In genomic region chr22:21032843-21033688, GRCh38 we compare ENCODE assay signal across 22 cellular contexts. TPM values are rescaled to one million over a fixed set of nuclear protein-coding genes. Genes with fewer than 3 reads are reported as not detected.
DNase-seq lines count a peak whose midpoint lies in the region; ATAC-seq, FAIRE-seq and TF ChIP-seq lines count a peak whose summit lies in the region.
"Had no signal": no experiment of that assay in that cellular context is flagged by ENCODE, and none has a peak within 500 bp of the region (broad histone marks: within the 10 kb centered on the region; RNA-seq: fewer than 3 reads in every experiment).

No MANE protein-coding gene starts in this region.

- H2AFZ ChIP-seq in astrocyte (ENCODE audit: low read depth, low read length), result no peak overlapping the region

- peaks cover 29% of the 10 kb centered on the region for H3K27me3 Mint-ChIP-seq in astrocyte (ENCODE audit: low read depth, unreplicated experiment)

- H3K4me2 ChIP-seq in astrocyte (ENCODE audit: low read length), result peak overlapping the region; percentile 65

- peaks cover 9% of the 10 kb centered on the region for H3K4me1 Mint-ChIP-seq in astrocyte (ENCODE audit: low read depth, unreplicated experiment)

- no peak for TF ChIP-seq CTCF in astrocyte (IDR thresholded peaks at IDR 0.05; ENCODE audit: insufficient read depth, low read depth, low read length)
- TF ChIP-seq CTCF in gastrocnemius medialis (IDR thresholded peaks at IDR 0.05 in 4 of 5, conservative IDR thresholded peaks at IDR 0.05 in 1 of 5), result no peak

- no peaks in the 10 kb centered on the region for H3K79me2 ChIP-seq in astrocyte (ENCODE audit: insufficient read depth, low read length)

- H3K9me3 Mint-ChIP-seq in astrocyte (ENCODE audit: unreplicated experiment), result no peaks in the 10 kb centered on the region
- H3K9me3 Mint-ChIP-seq: activated CD4-positive, alpha-beta T cell treated with anti-CD3 and anti-CD28 coated beads, Interleukin-2, amount 10 ng/mL, durations not matched to agents 7 days and 5 days; activated T-cell treated with anti-CD3 and anti-CD28 coated beads, Interleukin-2, amount 50 U/mL, for 24 hours; stimulated activated memory B cell treated with anti-CD40 and anti-IgM and Interleukin-4, amounts not matched to agents 10 μg/mL and 1 μg/mL and 100 μg/mL, for 72 hours had no signal

- H4K20me1 ChIP-seq in astrocyte (ENCODE audit: insufficient read depth, low read length), result no peaks in the 10 kb centered on the region

- no peak overlapping the region for H3K9ac ChIP-seq in astrocyte (ENCODE audit: low read length)

- intact Hi-C loops in gastrocnemius medialis (cut with DNase I; ENCODE audit: low total_unique reads), result loop anchor here (5.0 kb wide), 1 partner anchor 39 kb away; no protein-coding TSS in a partner anchor

- ATAC-seq in gastrocnemius medialis, result no peak
- no peak for ATAC-seq in activated CD4-positive, CD25-positive, alpha-beta regulatory T cell treated with anti-CD3 and anti-CD28 coated beads, Interleukin-2, amount 50 U/mL, for 24 hours

- H3K4me1 ChIP-seq in astrocyte (ENCODE audit: insufficient read depth, low read length), result peaks cover 3% of the 10 kb centered on the region
- peaks cover 15 to 17% of the 10 kb centered on the region in 2 donors for H3K4me1 ChIP-seq in gastrocnemius medialis

- no peak overlapping the region for H3K27ac ChIP-seq in astrocyte (ENCODE audit: low read depth, low read length)
- no peak overlapping the region for H3K27ac ChIP-seq in gastrocnemius medialis
- H3K27ac ChIP-seq: C4-2B, neutrophil had no signal

- no peak for TF ChIP-seq POLR2A in gastrocnemius medialis (IDR thresholded peaks at IDR 0.05)

- no peak overlapping the region for H3K27ac Mint-ChIP-seq in astrocyte (ENCODE audit: unreplicated experiment)
- H3K27ac Mint-ChIP-seq: activated CD4-positive, alpha-beta T cell treated with anti-CD3 and anti-CD28 coated beads, Interleukin-2, amount 10 ng/mL, durations not matched to agents 7 days and 5 days; activated T-cell treated with anti-CD3 and anti-CD28 coated beads, Interleukin-2, amount 50 U/mL, for 24 hours; stimulated activated memory B cell treated with anti-CD40 and anti-IgM and Interleukin-4, amounts not matched to agents 10 μg/mL and 1 μg/mL and 100 μg/mL, for 72 hours had no signal

- no peaks in the 10 kb centered on the region for H3K9me3 ChIP-seq in astrocyte (ENCODE audit: insufficient read depth, low read depth, low read length)
- H3K9me3 ChIP-seq in gastrocnemius medialis, result no peaks in the 10 kb centered on the region
- H3K9me3 ChIP-seq: esophagus squamous epithelium, neutrophil had no signal

- H3K4me3 Mint-ChIP-seq in astrocyte (ENCODE audit: unreplicated experiment), result no peak overlapping the region
- H3K4me3 Mint-ChIP-seq: activated CD4-positive, alpha-beta T cell treated with anti-CD3 and anti-CD28 coated beads, Interleukin-2, amount 10 ng/mL, durations not matched to agents 7 days and 5 days; stimulated activated memory B cell treated with anti-CD40 and anti-IgM and Interleukin-4, amounts not matched to agents 10 μg/mL and 1 μg/mL and 100 μg/mL, for 72 hours had no signal

- in situ Hi-C loops in gastrocnemius medialis (cut with MboI; ENCODE audit: low sequenced_read_pairs in 4 of 4), result loop anchor here in 1 of 4 donors (10.0 kb wide), 1 partner anchor 62 kb away; no protein-coding TSS in a partner anchor

- peak; percentile 66 for DNase-seq in H7
- DNase-seq in astrocyte (ENCODE audit: low read depth), result no peak
- DNase-seq in islet precursor cell, result peak; percentile 85
- no peak for DNase-seq in gastrocnemius medialis
- DNase-seq in activated CD8-positive, alpha-beta memory T cell treated with anti-CD3 and anti-CD28 coated beads, Interleukin-2, amount 50 U/mL, for 48 hours, result no peak
- no peak for DNase-seq in NCI-H2227 (lab: John Stamatoyannopoulos, UW; ENCODE audit: unreplicated experiment)
- no peak for DNase-seq in T1000 (lab: John Stamatoyannopoulos, UW)
- DNase-seq: activated CD4-positive, alpha-beta T cell treated with anti-CD3 and anti-CD28 coated beads, Interleukin-2, amount 10 ng/mL, durations not matched to agents 7 days and 5 days; DND-41; esophagus squamous epithelium; KBM-7; NCI-H2171; NK-92 treated with Interleukin-12 subunit alpha and Interleukin-12 subunit beta, amount 100 ng/mL, for 24 hours had no signal

- H3K36me3 ChIP-seq in H7 (replicated peaks; ENCODE audit: control insufficient read depth, insufficient read depth, low read length) (no peaks in the 10 kb centered on the region), astrocyte (ENCODE audit: insufficient read depth, low read length) (no peaks in the 10 kb centered on the region), gastrocnemius medialis (no peaks in the 10 kb centered on the region)
- H3K36me3 ChIP-seq: esophagus squamous epithelium, neutrophil had no signal

- peaks cover 13% of the 10 kb centered on the region; the same call in 1 of the 2 replicates for H3K27me3 ChIP-seq in H7 (ENCODE audit: control insufficient read depth, insufficient read depth, low read length)
- H3K27me3 ChIP-seq in astrocyte (ENCODE audit: insufficient read depth, low read length), result peaks cover 15% of the 10 kb centered on the region
- H3K27me3 ChIP-seq in gastrocnemius medialis, result peaks cover 17 to 20% (median 19%) of the 10 kb centered on the region in 3 donors

- H3K4me3 ChIP-seq in H7 (ENCODE audit: insufficient read depth, low read depth, low read length) (peak overlapping the region; percentile 44; the same call in 1 of the 2 replicates), astrocyte (ENCODE audit: insufficient read depth, low read depth, low read length) (no peak overlapping the region), gastrocnemius medialis (peak overlapping the region in 3 of 4 donors; percentile 24 to 44 (median 28))

- no peaks in the 10 kb centered on the region for H3K36me3 Mint-ChIP-seq in astrocyte (ENCODE audit: low read depth, unreplicated experiment)
- H3K36me3 Mint-ChIP-seq: stimulated activated memory B cell treated with anti-CD40 and anti-IgM and Interleukin-4, amounts not matched to agents 10 μg/mL and 1 μg/mL and 100 μg/mL, for 72 hours had no signal

- no peak for FAIRE-seq in astrocyte (lab: Jason Lieb, UNC)
- FAIRE-seq: colon had no signal

RNA-seq across cellular contexts. Expression of gene SLC7A4, which starts 0.7 kb away (rescaled TPM):
- total RNA-seq in H7 (2014; rRNA removed; shearing (Covaris generic)), result not detected in 2 replicates
- total RNA-seq in astrocyte (0.31 and 0.93 TPM in 2 replicates), gastrocnemius medialis (not detected)
- total RNA-seq: H4, lung microvascular endothelial cell had no signal

RNA-seq across cellular contexts. Expression of gene LRRC74B, which starts 12.7 kb away (rescaled TPM):
- not detected in 2 replicates for total RNA-seq in H7 (2014; rRNA removed; shearing (Covaris generic))
- total RNA-seq in astrocyte, result 0.19 TPM in 1 of 2 replicates, not detected in the other
- total RNA-seq in gastrocnemius medialis, result not detected
- total RNA-seq: activated CD4-positive, alpha-beta T cell treated with anti-CD3 and anti-CD28 coated beads, Interleukin-2, amount 10 ng/mL, durations not matched to agents 7 days and 5 days; H4; lung microvascular endothelial cell; skeletal muscle tissue had no signal

RNA-seq across cellular contexts. Expression of gene P2RX6, which starts 18.1 kb away (rescaled TPM):
- 0.26 and 0.31 TPM in 2 replicates for total RNA-seq in H7 (2014; rRNA removed; shearing (Covaris generic))
- total RNA-seq in astrocyte (0.22 and 0.45 TPM in 2 replicates), gastrocnemius medialis (10 to 100 TPM; 17.6 to 68.9 (median 33.3) TPM)
- total RNA-seq: lung microvascular endothelial cell had no signal

RNA-seq across cellular contexts. Expression of gene THAP7, which starts 31.1 kb away (rescaled TPM):
- total RNA-seq in H7 (2014; rRNA removed; shearing (Covaris generic)), result 42.7 and 49.1 TPM in 2 replicates
- total RNA-seq in astrocyte (12.1 and 12.2 TPM in 2 replicates), gastrocnemius medialis (10 to 100 TPM; 44.8 to 76.2 (median 61.7) TPM)

RNA-seq across cellular contexts. Expression of gene LZTR1, which starts 51.0 kb away (rescaled TPM):
- 28.3 and 34.0 TPM in 2 replicates for total RNA-seq in H7 (2014; rRNA removed; shearing (Covaris generic))
- total RNA-seq in astrocyte (62.0 and 68.9 TPM in 2 replicates), gastrocnemius medialis (10 to 100 TPM; 25.4 to 36.4 (median 26.3) TPM)

Comparison
In these comparisons a context has a peak if more than half of its experiments do, and no peak if none do; other contexts are left out.
1. DNase-seq: peak in H7 (single experiment) and islet precursor cell (single experiment); none in astrocyte (single experiment), gastrocnemius medialis (0 of 2), activated CD8-positive, alpha-beta memory T cell treated with anti-CD3 and anti-CD28 coated beads, Interleukin-2, amount 50 U/mL, for 48 hours (single experiment), NCI-H2227 (single experiment) and T1000 (single experiment).
2. RNA of gene P2RX6, which starts 18.1 kb away (total RNA-seq): 17.6 to 68.9 TPM in gastrocnemius medialis; 0.22 to 0.45 TPM in astrocyte and 0.26 to 0.31 TPM in H7; every median in the first group is over 10 times any median in the second.